Comparison of ENCODE assay signal across 24 cellular contexts in genomic region chr6:3351837-3352524, GRCh38.
A peak's percentile ranks its signal among the peaks of the same experiment; 100 is the strongest.
DNase-seq lines count a peak whose midpoint lies in the region; ATAC-seq, FAIRE-seq and TF ChIP-seq lines count a peak whose summit lies in the region.
"Had no signal": no experiment of that assay in that cellular context is flagged by ENCODE, and none has a peak within 500 bp of the region (broad histone marks: within the 10 kb centered on the region; RNA-seq: fewer than 3 reads in every experiment).

No MANE protein-coding gene starts in this region.

- H3K36me3 Mint-ChIP-seq in WTC11: peaks cover 4% of the 10 kb centered on the region; the same call in 1 of the 2 replicates
- H3K36me3 Mint-ChIP-seq: naive thymus-derived CD8-positive, alpha-beta T cell had no signal

- H3K9me3 Mint-ChIP-seq in WTC11: no peaks in the 10 kb centered on the region
- H3K9me3 Mint-ChIP-seq: activated T-cell treated with anti-CD3 and anti-CD28 coated beads, Interleukin-2, amount 50 U/mL, for 4 hours; naive thymus-derived CD8-positive, alpha-beta T cell; T-helper 2 cell treated with Interferon-gamma antibody and Interleukin-4, amounts not matched to agents 5 μg/mL and 100 μg/mL, for 36 hours had no signal

- BruUV-seq in HepG2 (replicated peaks; lab: Mats Ljungman, UMichigan): no TSS peak

- no peak overlapping the region for H3K4me2 ChIP-seq in HepG2 (ENCODE audit: low read depth, low read length)
- H3K4me2 ChIP-seq: PC-9 had no signal

- CTCF ChIA-PET in WTC11 (lab: Charles Lee): interaction anchor here (1.4 kb wide), 1 partner anchor 22 kb away, joined by 3 read pairs; no protein-coding TSS in a partner anchor
- CTCF ChIA-PET in HepG2 (lab: Yijun Ruan, JAX; ENCODE audit: low intra/inter-chr PET ratio, low total read pairs): no interaction called here

- POLR2A ChIA-PET in WTC11 (lab: Charles Lee): interaction anchor here (0.7 kb wide), 1 partner anchor 51 kb away, joined by 3 read pairs; no protein-coding TSS in a partner anchor
- POLR2A ChIA-PET in HepG2 (lab: Yijun Ruan, JAX): no interaction called here

- H3K4me1 ChIP-seq in HepG2 (ENCODE audit: insufficient read depth, low read length): peaks cover 49% of the 10 kb centered on the region

- H3K9me3 ChIP-seq in HepG2 (ENCODE audit: low read length): no peaks in the 10 kb centered on the region
- H3K9me3 ChIP-seq: ascending aorta, spleen had no signal

- in situ Hi-C loops in HepG2 (cut with HindIII; ENCODE audit: extremely low pct_ligation_motif_present, low pct_unique_long_range_greater_than_20kb): no loop called here

- no peak for TF ChIP-seq EP300 in HepG2 (IDR thresholded peaks at IDR 0.05; ENCODE audit: low read depth in 2 of 2, low read length in 2 of 2)
- TF ChIP-seq EP300 in HepG2 (CRISPR knock-in tag; IDR thresholded peaks at IDR 0.05; ENCODE audit: borderline replicate concordance): no peak

- TF ChIP-seq CTCF in WTC11 (IDR thresholded peaks at IDR 0.05) (no peak), HepG2 (CRISPR knock-in tag; IDR thresholded peaks at IDR 0.05) (no peak)

- H3K79me2 ChIP-seq in HepG2 (ENCODE audit: insufficient read depth, low read length): peaks cover 40% of the 10 kb centered on the region

- no peak for ATAC-seq in WTC11
- ATAC-seq in HepG2: no peak
- no peak for ATAC-seq in GM21360 (IDR thresholded peaks at IDR 0.05; ENCODE audit: unreplicated experiment)
- no peak for ATAC-seq in GM21381 (IDR thresholded peaks at IDR 0.05; ENCODE audit: unreplicated experiment)
- ATAC-seq: activated CD4-positive, CD25-positive, alpha-beta regulatory T cell treated with anti-CD3 and anti-CD28 coated beads, Interleukin-2, amount 50 U/mL, for 24 hours; activated CD8-positive, alpha-beta T cell treated with anti-CD3 and anti-CD28 coated beads, Interleukin-2, amount 10 ng/mL, durations not matched to agents 7 days and 5 days; activated T-cell treated with anti-CD3 and anti-CD28 coated beads, Interleukin-2, amount 50 U/mL, for 4 hours; naive thymus-derived CD8-positive, alpha-beta T cell had no signal

- 96% methylated on average over 9 of the region's 9 CpGs for WGBS in HepG2 (ENCODE audit: low lambda C conversion rate)

- DNase-seq in HTR-8/SVneo (ENCODE audit: insufficient read length, low spot score) (no peak), WTC11 (ENCODE audit: low spot score) (no peak), HepG2 (ENCODE audit: low spot score) (no peak), substantia nigra (lab: John Stamatoyannopoulos, UW) (no peak), NCI-H2029 treated with DMSO at 0.1 percent for 48 hours (lab: John Stamatoyannopoulos, UW) (no peak), RCC 7860 (ENCODE audit: low spot score) (no peak)
- DNase-seq: activated CD8-positive, alpha-beta T cell treated with anti-CD3 and anti-CD28 coated beads, Interleukin-2, amount 10 ng/mL, durations not matched to agents 7 days and 5 days; activated naive CD4-positive, alpha-beta T cell treated with anti-CD3 and anti-CD28 coated beads, Interleukin-2, amount 50 U/mL, for 16 hours; activated T-cell treated with anti-CD3 and anti-CD28 coated beads, Interleukin-2, amount 50 U/mL, for 4 hours; Kasumi-1; kidney; mesendoderm; naive thymus-derived CD8-positive, alpha-beta T cell; NCI-H2171 treated with DMSO at 0.1 percent for 48 hours; PC-9; spleen; stimulated activated CD4-positive, alpha-beta T cell treated with anti-CD3 and anti-CD28 coated beads, Interleukin-4, amount 100 ng/mL, for 4 hours had no signal

- no peak overlapping the region for H3K9ac ChIP-seq in HepG2 (ENCODE audit: insufficient read depth, low read depth, low read length)

- peaks cover 16 to 40% of the 10 kb centered on the region in 2 experiments for H3K36me3 ChIP-seq in HepG2 (replicated peaks in 1 of 2; ENCODE audit: control insufficient read depth in 1 of 2, insufficient read depth in 2 of 2, low read length in 2 of 2)
- H3K36me3 ChIP-seq: ascending aorta, spleen had no signal

- H3K27me3 ChIP-seq in HepG2 (ENCODE audit: control insufficient read depth in 1 of 2, insufficient read depth in 2 of 2, low read length in 2 of 2): no peaks in the 10 kb centered on the region
- H3K27me3 ChIP-seq: ascending aorta, spleen had no signal

- intact Hi-C loops in HepG2 (cut with micrococcal nuclease; ENCODE audit: unreplicated experiment): no loop called here

- TF ChIP-seq POLR2A in HepG2 (IDR thresholded peaks at IDR 0.05; ENCODE audit: insufficient read depth in 1 of 2, low read depth in 2 of 2, low read length in 2 of 2): no peak

- no peaks in the 10 kb centered on the region for H3K27me3 Mint-ChIP-seq in WTC11 (ENCODE audit: low read depth)

- no peaks in the 10 kb centered on the region for H4K20me1 ChIP-seq in HepG2 (ENCODE audit: insufficient read depth, low read length)

- H3K4me1 Mint-ChIP-seq in WTC11: peaks cover 76% of the 10 kb centered on the region

- no peak overlapping the region for H3K4me3 Mint-ChIP-seq in WTC11
- H3K4me3 Mint-ChIP-seq: activated CD8-positive, alpha-beta T cell treated with anti-CD3 and anti-CD28 coated beads, Interleukin-2, amount 10 ng/mL, durations not matched to agents 7 days and 5 days; activated T-cell treated with anti-CD3 and anti-CD28 coated beads, Interleukin-2, amount 50 U/mL, for 4 hours; naive thymus-derived CD8-positive, alpha-beta T cell; T-helper 2 cell treated with Interferon-gamma antibody and Interleukin-4, amounts not matched to agents 5 μg/mL and 100 μg/mL, for 36 hours had no signal

- H3K4me3 ChIP-seq in HepG2 (replicated peaks in 1 of 3; ENCODE audit: insufficient read depth in 1 of 3, low read depth in 2 of 3, low read length in 3 of 3): no peak overlapping the region
- H3K4me3 ChIP-seq: ascending aorta, PC-9, spleen had no signal

- H3K27ac ChIP-seq in HepG2 (ENCODE audit: extremely low read length, insufficient read depth, low read length) (no peak overlapping the region), substantia nigra (ENCODE audit: low read depth, low read length, poor library complexity, severe bottlenecking) (peak overlapping the region; percentile 93)
- H3K27ac ChIP-seq: ascending aorta, PC-9 had no signal

- peak overlapping the region; percentile 26 for H3K27ac Mint-ChIP-seq in WTC11
- H3K27ac Mint-ChIP-seq: activated CD8-positive, alpha-beta T cell treated with anti-CD3 and anti-CD28 coated beads, Interleukin-2, amount 10 ng/mL, durations not matched to agents 7 days and 5 days; T-helper 2 cell treated with Interferon-gamma antibody and Interleukin-4, amounts not matched to agents 5 μg/mL and 100 μg/mL, for 36 hours had no signal

- FAIRE-seq in HTR-8/SVneo (lab: Jason Lieb, UNC) (peak; percentile 58), HepG2 (lab: Jason Lieb, UNC) (no peak), RCC 7860 (lab: Jason Lieb, UNC) (no peak)
- FAIRE-seq: colon, endothelial cell of umbilical vein, kidney had no signal

- no peak overlapping the region for H2AFZ ChIP-seq in HepG2 (ENCODE audit: low read length)
- H2AFZ ChIP-seq: PC-9 had no signal

- TF ChIP-seq RAD21 in HepG2 (CRISPR knock-in tag; IDR thresholded peaks at IDR 0.05): no peak

TF ChIP-seq in WTC11, 78 proteins besides CTCF, POLR2A, EP300 and RAD21:
- TF ChIP-seq, protein P1, sequence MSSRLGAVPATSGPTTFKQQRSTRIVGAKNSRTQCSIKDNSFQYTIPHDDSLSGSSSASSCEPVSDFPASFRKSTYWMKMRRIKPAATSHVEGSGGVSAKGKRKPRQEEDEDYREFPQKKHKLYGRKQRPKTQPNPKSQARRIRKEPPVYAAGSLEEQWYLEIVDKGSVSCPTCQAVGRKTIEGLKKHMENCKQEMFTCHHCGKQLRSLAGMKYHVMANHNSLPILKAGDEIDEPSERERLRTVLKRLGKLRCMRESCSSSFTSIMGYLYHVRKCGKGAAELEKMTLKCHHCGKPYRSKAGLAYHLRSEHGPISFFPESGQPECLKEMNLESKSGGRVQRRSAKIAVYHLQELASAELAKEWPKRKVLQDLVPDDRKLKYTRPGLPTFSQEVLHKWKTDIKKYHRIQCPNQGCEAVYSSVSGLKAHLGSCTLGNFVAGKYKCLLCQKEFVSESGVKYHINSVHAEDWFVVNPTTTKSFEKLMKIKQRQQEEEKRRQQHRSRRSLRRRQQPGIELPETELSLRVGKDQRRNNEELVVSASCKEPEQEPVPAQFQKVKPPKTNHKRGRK (CRISPR knock-in tag; IDR thresholded peaks at IDR 0.05; ENCODE audit: borderline replicate concordance): no peak
- TF ChIP-seq NFE2L1 (CRISPR knock-in tag; IDR thresholded peaks at IDR 0.05): peak; percentile 67; the same call in 1 of the 2 replicates

TF ChIP-seq in HepG2, 621 proteins besides CTCF, POLR2A, EP300 and RAD21 (continues in another document):
- TF ChIP-seq ZNF83 (CRISPR knock-in tag; IDR thresholded peaks at IDR 0.05; ENCODE audit: borderline replicate concordance) (no peak), NONO (IDR thresholded peaks at IDR 0.05) (peak; percentile 96; the same call in 1 of the 2 replicates), NONO (CRISPR knock-in tag; conservative IDR thresholded peaks at IDR 0.05) (no peak), SP1 (IDR thresholded peaks at IDR 0.05) (peak; percentile 70; the same call in 1 of the 2 replicates), SP1 (CRISPR knock-in tag; IDR thresholded peaks at IDR 0.05) (no peak), ZNF687 (CRISPR knock-in tag; IDR thresholded peaks at IDR 0.05) (peak; percentile 34)
